10 cellular contexts compared by ENCODE assay signal in the genomic region with DNA sequence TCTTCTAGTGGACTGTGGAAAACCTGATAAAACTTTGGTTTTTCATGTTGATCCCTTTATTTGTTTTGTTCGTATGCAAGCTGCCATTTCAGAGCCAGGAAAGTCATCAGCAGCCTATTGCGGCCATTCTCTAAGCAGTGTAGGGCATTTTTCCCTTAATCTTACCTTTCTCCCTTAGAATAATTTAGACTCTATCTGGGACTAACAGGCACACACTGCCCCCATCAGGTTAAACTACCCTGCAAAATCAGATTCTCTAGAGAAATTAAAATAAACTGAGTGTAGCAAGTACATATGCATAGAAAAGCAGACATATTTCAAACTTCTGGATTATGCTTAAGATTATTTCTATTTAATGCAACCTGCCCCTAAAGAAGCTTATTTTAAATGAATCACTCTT.
DNase-seq lines count a peak whose midpoint lies in the region; ATAC-seq and TF ChIP-seq lines count a peak whose summit lies in the region.
"Had no signal": no experiment of that assay in that cellular context is flagged by ENCODE, and none has a peak within 500 bp of the region (broad histone marks: within the 10 kb centered on the region; RNA-seq: fewer than 3 reads in every experiment).

No MANE protein-coding gene starts in this region.

- 22 to 25% methylated on average over 2 of the region's 2 CpGs for WGBS in lower leg skin, 2 donors

- no peak for ATAC-seq in HG02763 (IDR thresholded peaks at IDR 0.05; ENCODE audit: unreplicated experiment)

- H3K27ac ChIP-seq in PC-9 (peak overlapping the region; percentile 49; the same call in 1 of the 2 replicates), fibroblast of lung (ENCODE audit: insufficient read depth, low read length) (no peak overlapping the region), Peyer's patch (no peak overlapping the region)
- H3K27ac ChIP-seq: BLaER1 treated with 17β-estradiol and CSF1 and Interleukin-3, amounts not matched to agents 10 nM and 100 nM; skin epidermis had no signal

- no peak for TF ChIP-seq POLR2A in Peyer's patch (IDR thresholded peaks at IDR 0.05)
- TF ChIP-seq POLR2A in lower leg skin (IDR thresholded peaks at IDR 0.05): no peak

- H3K36me3 ChIP-seq in PC-9 (ENCODE audit: low read depth) (no peaks in the 10 kb centered on the region), fibroblast of lung (ENCODE audit: control insufficient read depth, insufficient read depth, low read length) (no peaks in the 10 kb centered on the region), Peyer's patch (no peaks in the 10 kb centered on the region)
- H3K36me3 ChIP-seq: BLaER1 treated with 17β-estradiol and CSF1 and Interleukin-3, amounts not matched to agents 10 nM and 100 nM had no signal

- no peak overlapping the region for H3K9ac ChIP-seq in fibroblast of lung (ENCODE audit: insufficient read depth, low read length)
- H3K9ac ChIP-seq: BLaER1 treated with 17β-estradiol and CSF1 and Interleukin-3, amounts not matched to agents 10 nM and 100 nM had no signal

- peak; percentile 60 for TF ChIP-seq CTCF in PC-9 (conservative IDR thresholded peaks at IDR 0.05)
- peak; percentile 34 to 63 for TF ChIP-seq CTCF in fibroblast of lung (conservative IDR thresholded peaks at IDR 0.05 in 1 of 2, IDR thresholded peaks at IDR 0.05 in 1 of 2; ENCODE audit: low read depth in 1 of 2, low read length in 2 of 2)
- peak in 3 of 6 experiments; percentile 44 to 59 (median 58) for TF ChIP-seq CTCF in Peyer's patch (IDR thresholded peaks at IDR 0.05)
- no peak for TF ChIP-seq CTCF in lower leg skin (IDR thresholded peaks at IDR 0.05)

- intact Hi-C loops in PC-9 (cut with micrococcal nuclease; ENCODE audit: unreplicated experiment) (loop anchor here (2.0 to 5.0 kb wide), 6 partner anchors 51 to 1357 kb away; no protein-coding TSS in a partner anchor), lower leg skin (cut with DNase I; ENCODE audit: low total_unique reads) (no loop called here)

- no peak overlapping the region for H2AFZ ChIP-seq in PC-9
- no peak overlapping the region for H2AFZ ChIP-seq in fibroblast of lung (ENCODE audit: low read length)

- H3K4me1 ChIP-seq in PC-9 (replicated peaks; ENCODE audit: insufficient read depth) (peaks cover 14% of the 10 kb centered on the region), fibroblast of lung (ENCODE audit: control insufficient read depth, extremely low read depth, insufficient read depth, low read length) (no peaks in the 10 kb centered on the region), Peyer's patch (no peaks in the 10 kb centered on the region)
- H3K4me1 ChIP-seq: BLaER1 treated with 17β-estradiol and CSF1 and Interleukin-3, amounts not matched to agents 10 nM and 100 nM had no signal

- H4K20me1 ChIP-seq in PC-9 (ENCODE audit: insufficient read depth) (no peaks in the 10 kb centered on the region), fibroblast of lung (ENCODE audit: control insufficient read depth, extremely low read depth, insufficient read depth, low read length) (no peaks in the 10 kb centered on the region)
- H4K20me1 ChIP-seq: BLaER1 treated with 17β-estradiol and CSF1 and Interleukin-3, amounts not matched to agents 10 nM and 100 nM had no signal

- H3K79me2 ChIP-seq in PC-9 (ENCODE audit: low read depth) (no peaks in the 10 kb centered on the region), fibroblast of lung (ENCODE audit: control insufficient read depth, insufficient read depth, low read length) (no peaks in the 10 kb centered on the region)

- CTCF ChIA-PET in PC-9 (lab: Charles Lee): interaction anchor here (0.6 to 1.3 kb wide), 8 partner anchors 52 to 1359 kb away, joined by 3 to 8 read pairs (median 4); no protein-coding TSS in a partner anchor

- POLR2A ChIA-PET in PC-9 (lab: Charles Lee; ENCODE audit: unreplicated experiment): no interaction called here

- H3F3A ChIP-seq in PC-9 (ENCODE audit: insufficient read depth, low read depth): peaks cover 5% of the 10 kb centered on the region; the same call in 1 of the 2 replicates

- no peaks in the 10 kb centered on the region for H3K9me2 ChIP-seq in PC-9 (ENCODE audit: insufficient read depth)

- H3K4me2 ChIP-seq in PC-9 (no peak overlapping the region), fibroblast of lung (ENCODE audit: extremely low read depth, insufficient read depth, low read length) (peak overlapping the region; percentile 90)
- H3K4me2 ChIP-seq: BLaER1 treated with 17β-estradiol and CSF1 and Interleukin-3, amounts not matched to agents 10 nM and 100 nM had no signal

- no TSS peak for BruUV-seq in PC-9 (replicated peaks; lab: Mats Ljungman, UMichigan)

- H3K9me3 ChIP-seq in PC-9 (ENCODE audit: insufficient read depth, low read depth): 0 out of 2 replicates have a peak, but pooled peaks cover 5% of the 10 kb centered on the region
- H3K9me3 ChIP-seq in fibroblast of lung (ENCODE audit: control insufficient read depth, insufficient read depth, low read depth, low read length): no peaks in the 10 kb centered on the region
- H3K9me3 ChIP-seq in Peyer's patch: no peaks in the 10 kb centered on the region
- H3K9me3 ChIP-seq: BLaER1 treated with 17β-estradiol and CSF1 and Interleukin-3, amounts not matched to agents 10 nM and 100 nM had no signal

- H3K27me3 ChIP-seq in PC-9 (ENCODE audit: insufficient read depth, low read depth) (no peaks in the 10 kb centered on the region), fibroblast of lung (ENCODE audit: control insufficient read depth, insufficient read depth, low read length) (no peaks in the 10 kb centered on the region), Peyer's patch (no peaks in the 10 kb centered on the region)
- H3K27me3 ChIP-seq: BLaER1 treated with 17β-estradiol and CSF1 and Interleukin-3, amounts not matched to agents 10 nM and 100 nM had no signal

- H3K4me3 ChIP-seq in PC-9: no peak overlapping the region
- H3K4me3 ChIP-seq in fibroblast of lung (replicated peaks in 1 of 4; ENCODE audit: control extremely low read depth in 1 of 4, insufficient read depth in 1 of 4, low read depth in 3 of 4, low read length in 4 of 4): peak overlapping the region; percentile 7 to 49 (median 38)
- H3K4me3 ChIP-seq in Peyer's patch: no peak overlapping the region
- H3K4me3 ChIP-seq in lower leg skin (ENCODE audit: low read depth, poor library complexity, severe bottlenecking): no peak overlapping the region
- H3K4me3 ChIP-seq: BLaER1 treated with 17β-estradiol and CSF1 and Interleukin-3, amounts not matched to agents 10 nM and 100 nM; skin epidermis had no signal

- DNase-seq in NCI-H1417 (lab: John Stamatoyannopoulos, UW) (peak; percentile 2 to 45 (median 3)), NCI-H1417 treated with DMSO at 0.1 percent for 48 hours (lab: John Stamatoyannopoulos, UW) (no peak), PC-9 (peak in 1 of 2 experiments; percentile 34), fibroblast of lung (ENCODE audit: low read depth in 2 of 2) (peak; percentile 22 to 42), pons (ENCODE audit: low spot score) (peak; percentile 26), Peyer's patch (no peak), lower leg skin (ENCODE audit: low spot score in 2 of 2) (no peak)

Comparison
In these comparisons a context has a peak if more than half of its experiments do, and no peak if none do; other contexts are left out.
1. DNase-seq: peak in NCI-H1417 (3 of 3), fibroblast of lung (2 of 2) and pons (single experiment); none in NCI-H1417 treated with DMSO at 0.1 percent for 48 hours (single experiment), Peyer's patch (0 of 3) and lower leg skin (0 of 2).
2. H3K4me3 ChIP-seq: peak in fibroblast of lung (4 of 4); none in PC-9 (single experiment), Peyer's patch (0 of 4) and lower leg skin (single experiment).
3. CTCF ChIP-seq: peak in PC-9 (single experiment) and fibroblast of lung (2 of 2); none in lower leg skin (0 of 3).